18 cellular contexts compared by ENCODE assay signal in genomic region chr11:122344281-122344680, GRCh38.
DNase-seq lines count a peak whose midpoint lies in the region; ATAC-seq, FAIRE-seq and TF ChIP-seq lines count a peak whose summit lies in the region.
"Had no signal": no experiment of that assay in that cellular context is flagged by ENCODE, and none has a peak within 500 bp of the region (broad histone marks: within the 10 kb centered on the region; RNA-seq: fewer than 3 reads in every experiment).

No MANE protein-coding gene starts in this region.

- WGBS in heart right ventricle, 2 donors, result 9 to 14% methylated on average over 3 of the region's 3 CpGs

- H3K27ac ChIP-seq in heart right ventricle (peak overlapping the region in 2 of 10 donors; percentile 8 to 31), ascending aorta (peak overlapping the region; percentile 37 to 68), cardiac muscle cell (peak overlapping the region; percentile 44), dorsolateral prefrontal cortex (peak overlapping the region in 4 of 59 donors; percentile 5 to 26 (median 14))
- H3K27ac ChIP-seq: A549, left lung, spleen, transverse colon had no signal

- no peak overlapping the region for H3K27ac Mint-ChIP-seq in immature natural killer cell
- H3K27ac Mint-ChIP-seq in T-cell, result no peak overlapping the region

- no peak for TF ChIP-seq CTCF in heart right ventricle (IDR thresholded peaks at IDR 0.05)
- TF ChIP-seq CTCF in ascending aorta (IDR thresholded peaks at IDR 0.05), result no peak
- no peak for TF ChIP-seq CTCF in cardiac muscle cell (IDR thresholded peaks at IDR 0.05; ENCODE audit: low read depth, low read length)
- TF ChIP-seq CTCF in dorsolateral prefrontal cortex (IDR thresholded peaks at IDR 0.05 in 54 of 56, conservative IDR thresholded peaks at IDR 0.05 in 2 of 56; ENCODE audit: low read depth in 1 of 56, partially characterized antibody in 56 of 56), result no peak

- H3K36me3 ChIP-seq in heart right ventricle (no peaks in the 10 kb centered on the region), ascending aorta (no peaks in the 10 kb centered on the region), cardiac muscle cell (no peaks in the 10 kb centered on the region)
- H3K36me3 ChIP-seq: left lung, spleen, transverse colon had no signal

- H3K36me3 Mint-ChIP-seq in immature natural killer cell, result no peaks in the 10 kb centered on the region
- no peaks in the 10 kb centered on the region for H3K36me3 Mint-ChIP-seq in T-cell

- FAIRE-seq in RCC 7860 (lab: Jason Lieb, UNC), result no peak
- FAIRE-seq: A549 had no signal

- intact Hi-C loops in Right ventricle myocardium superior (cut with DNase I), result no loop called here
- intact Hi-C loops in heart right ventricle (cut with DNase I), result no loop called here
- intact Hi-C loops in ascending aorta (cut with DNase I), result loop anchor here (5.0 kb wide), 1 partner anchor 37 kb away; no protein-coding TSS in a partner anchor
- intact Hi-C loops in dorsolateral prefrontal cortex (cut with DNase I), result no loop called here

- no peak overlapping the region for H3K4me3 Mint-ChIP-seq in immature natural killer cell
- no peak overlapping the region for H3K4me3 Mint-ChIP-seq in T-cell

- H3K27me3 ChIP-seq in heart right ventricle (no peaks in the 10 kb centered on the region), ascending aorta (no peaks in the 10 kb centered on the region), cardiac muscle cell (no peaks in the 10 kb centered on the region), dorsolateral prefrontal cortex (no peaks in the 10 kb centered on the region)
- H3K27me3 ChIP-seq: left lung, spleen, transverse colon had no signal

- no peaks in the 10 kb centered on the region for H3K4me1 Mint-ChIP-seq in immature natural killer cell
- no peaks in the 10 kb centered on the region for H3K4me1 Mint-ChIP-seq in T-cell

- DNase-seq in Right ventricle myocardium superior (no peak), heart right ventricle (no peak), ascending aorta (ENCODE audit: low spot score in 2 of 2) (no peak), cardiac muscle cell (ENCODE audit: low read depth in 1 of 2, low spot score in 1 of 2) (peak in 1 of 2 donors; percentile 94), RCC 7860 (ENCODE audit: low spot score) (no peak), immature natural killer cell (no peak), dorsolateral prefrontal cortex (no peak), T-cell (no peak)
- DNase-seq: activated naive CD4-positive, alpha-beta T cell; cortex of kidney; GOT3; left lung; NCI-H1105; NCI-H446; spleen; transverse colon had no signal

- CTCF ChIA-PET in T-cell (lab: Charles Lee), result no interaction called here

- H3K4me1 ChIP-seq in heart right ventricle (peaks cover under 1 to 33% (median 14%) of the 10 kb centered on the region in 9 donors), ascending aorta (peaks cover 3 to 31% of the 10 kb centered on the region in 2 donors), cardiac muscle cell (ENCODE audit: low read depth) (peaks cover 32% of the 10 kb centered on the region)
- H3K4me1 ChIP-seq: left lung, spleen, transverse colon had no signal

- H3K9me3 Mint-ChIP-seq in immature natural killer cell, result peaks cover 0 to 2% (median 0%) of the 10 kb centered on the region in 6 donors
- H3K9me3 Mint-ChIP-seq in T-cell, result no peaks in the 10 kb centered on the region

- peaks cover 0 to 3% (median 0%) of the 10 kb centered on the region in 3 donors for H3K27me3 Mint-ChIP-seq in immature natural killer cell (ENCODE audit: low read depth in 3 of 3)
- no peaks in the 10 kb centered on the region for H3K27me3 Mint-ChIP-seq in T-cell

- H3K4me3 ChIP-seq in heart right ventricle (no peak overlapping the region), ascending aorta (no peak overlapping the region), cardiac muscle cell (no peak overlapping the region), dorsolateral prefrontal cortex (no peak overlapping the region)
- H3K4me3 ChIP-seq: A549, left lung, spleen, transverse colon had no signal

- POLR2A ChIA-PET in T-cell (lab: Charles Lee), result no interaction called here

- ATAC-seq in Right ventricle myocardium superior (ENCODE audit: poor library complexity), result peak; percentile 20
- no peak for ATAC-seq in heart right ventricle
- ATAC-seq in T-cell (replicated peaks in 1 of 4), result no peak
- ATAC-seq: A549, left lung, Panc1 had no signal

- H3K9me3 ChIP-seq in heart right ventricle, result no peaks in the 10 kb centered on the region
- no peaks in the 10 kb centered on the region for H3K9me3 ChIP-seq in ascending aorta
- H3K9me3 ChIP-seq in cardiac muscle cell (ENCODE audit: low read depth), result no peaks in the 10 kb centered on the region
- H3K9me3 ChIP-seq: A549, left lung, spleen, transverse colon had no signal
